Comparison of ENCODE assay signal across 11 cellular contexts in the genomic region with DNA sequence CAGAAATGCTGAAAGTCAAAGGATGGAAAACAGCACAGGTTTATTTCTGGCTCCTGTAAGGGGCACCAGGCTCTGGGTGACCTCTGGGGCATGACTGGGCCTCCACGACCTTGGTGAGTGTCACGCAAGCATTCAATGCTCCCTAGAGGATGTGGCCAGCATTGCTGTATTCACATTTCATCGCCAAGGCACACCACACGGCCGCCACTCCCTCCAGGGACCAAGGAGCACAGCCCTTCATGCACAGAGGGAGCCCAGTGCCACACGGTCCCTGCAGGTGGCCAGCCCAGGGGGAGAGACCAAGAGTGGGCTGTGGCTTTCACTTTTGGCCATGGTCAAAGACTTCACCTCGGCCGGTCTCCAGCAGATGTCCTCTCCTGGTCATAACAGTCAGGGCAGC.
A peak's percentile ranks its signal among the peaks of the same experiment; 100 is the strongest.
DNase-seq lines count a peak whose midpoint lies in the region; FAIRE-seq and TF ChIP-seq lines count a peak whose summit lies in the region.
"Had no signal": no experiment of that assay in that cellular context is flagged by ENCODE, and none has a peak within 500 bp of the region (broad histone marks: within the 10 kb centered on the region; RNA-seq: fewer than 3 reads in every experiment).

No MANE protein-coding gene starts in this region.

- FAIRE-seq in GM19239 (lab: Jason Lieb, UNC) = no peak

- H3K9ac ChIP-seq in BLaER1 = no peak overlapping the region

- H3K27me3 ChIP-seq in BLaER1 (no peaks in the 10 kb centered on the region), stomach (no peaks in the 10 kb centered on the region)
- H3K27me3 ChIP-seq: gastrocnemius medialis had no signal

- DNase-seq in GM19239 (ENCODE audit: insufficient read length, low spot score) (peak; percentile 33), RKO (ENCODE audit: low spot score) (peak; percentile 13), left kidney (ENCODE audit: low read depth, low spot score) (peak; percentile 43), LoVo (ENCODE audit: low spot score) (no peak), stomach (no peak), putamen (ENCODE audit: low spot score) (no peak)
- DNase-seq in activated naive CD4-positive, alpha-beta T cell treated with Interleukin-2 at 50 U/mL for 16 hours = no peak
- DNase-seq: COR-L47, gastrocnemius medialis had no signal

- peak overlapping the region; percentile 62 for H3K4me2 ChIP-seq in BLaER1

- H3K27ac ChIP-seq in BLaER1 (no peak overlapping the region), stomach (no peak overlapping the region)
- H3K27ac ChIP-seq: gastrocnemius medialis had no signal

- no peaks in the 10 kb centered on the region for H4K20me1 ChIP-seq in BLaER1

- H3K9me3 ChIP-seq in BLaER1 (no peaks in the 10 kb centered on the region), stomach (no peaks in the 10 kb centered on the region)
- H3K9me3 ChIP-seq: gastrocnemius medialis had no signal

- H3K4me1 ChIP-seq in BLaER1 (peaks cover 27% of the 10 kb centered on the region), stomach (peaks cover 0 to 5% (median 0%) of the 10 kb centered on the region in 4 donors)
- H3K4me1 ChIP-seq: gastrocnemius medialis had no signal

- TF ChIP-seq POLR2A in stomach (IDR thresholded peaks at IDR 0.05) = no peak

- intact Hi-C loops in stomach (cut with DNase I; ENCODE audit: low total_unique reads) = no loop called here

- H3K4me3 ChIP-seq in BLaER1 = no peak overlapping the region
- H3K4me3 ChIP-seq in stomach = no peak overlapping the region
- H3K4me3 ChIP-seq: gastrocnemius medialis, lung had no signal

- TF ChIP-seq CTCF in stomach (IDR thresholded peaks at IDR 0.05) = peak in 1 of 7 experiments; percentile 7

- no peak for TF ChIP-seq EP300 in stomach (IDR thresholded peaks at IDR 0.05)

- H3K36me3 ChIP-seq in BLaER1 = no peaks in the 10 kb centered on the region
- no peaks in the 10 kb centered on the region for H3K36me3 ChIP-seq in stomach
- H3K36me3 ChIP-seq: gastrocnemius medialis had no signal

- WGBS in stomach, 5 donors = 43 to 65% (median 61%) methylated on average over 7 to 8 of the region's 8 CpGs

Comparison
In these comparisons a context has a peak if more than half of its experiments do, and no peak if none do; other contexts are left out.
1. DNase-seq: peak in GM19239 (single experiment), RKO (single experiment) and left kidney (single experiment); none in LoVo (single experiment), stomach (single experiment), putamen (single experiment) and activated naive CD4-positive, alpha-beta T cell treated with Interleukin-2 at 50 U/mL for 16 hours (single experiment).